ENCODE assay signal across 11 cellular contexts in the genomic region with DNA sequence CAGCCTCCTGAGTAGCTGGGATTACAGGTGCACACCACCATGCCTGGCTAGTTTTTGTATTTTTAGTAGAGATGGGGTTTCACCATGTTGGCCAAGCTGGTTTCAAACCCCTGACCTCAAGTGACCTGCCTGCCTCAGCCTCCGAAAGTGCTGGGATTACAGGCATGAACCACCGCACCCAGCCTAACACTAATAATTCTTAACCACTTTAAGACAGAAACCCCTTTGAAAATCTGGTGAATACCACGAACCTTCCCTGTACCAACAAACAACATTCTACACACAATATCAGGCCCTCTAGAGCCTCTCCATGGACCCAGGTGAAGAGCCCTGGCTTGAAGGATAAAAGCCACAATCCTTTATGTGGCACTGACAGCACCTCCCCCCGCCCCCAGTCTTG. TPM values are rescaled to one million over a fixed set of nuclear protein-coding genes. Genes with fewer than 3 reads are reported as not detected.
"Had no signal": no experiment of that assay in that cellular context is flagged by ENCODE, and none has a peak within 500 bp of the region (broad histone marks: within the 10 kb centered on the region; RNA-seq: fewer than 3 reads in every experiment).

No MANE protein-coding gene starts in this region.

RNA-seq across cellular contexts. Expression of gene FRRS1L, which starts 51.2 kb away (rescaled TPM):
- total RNA-seq: activated B cell treated with CpG ODN at 0.5 μM for 24 hours; activated CD4-positive, alpha-beta memory T cell treated with anti-CD3 and anti-CD28 coated beads for 36 hours; activated CD4-positive, alpha-beta T cell treated with anti-CD3 and anti-CD28 coated beads, Interleukin-2, amount 10 ng/mL, durations not matched to agents 24 days and 14 days; activated CD8-positive, alpha-beta memory T cell treated with anti-CD3 and anti-CD28 coated beads for 36 hours; activated CD8-positive, alpha-beta T cell treated with anti-CD3 and anti-CD28 coated beads for 36 hours; activated naive CD4-positive, alpha-beta T cell treated with anti-CD3 and anti-CD28 coated beads for 36 hours; activated naive CD4-positive, alpha-beta T cell treated with anti-CD3 and anti-CD28 coated beads, Interleukin-2, amount 50 U/mL, for 72 hours; activated naive CD8-positive, alpha-beta T cell treated with anti-CD3 and anti-CD28 coated beads for 36 hours; activated T-cell treated with anti-CD3 and anti-CD28 coated beads, Interleukin-2, amount 50 U/mL, for 72 hours; activated T-helper 1 cell treated with anti-CD3 and anti-CD28 coated beads, Interleukin-12 subunit alpha, Interleukin-12 subunit beta, Interleukin-2, Interleukin-4 antibody, amounts not matched to agents 30 ng/mL and 10 ng/mL and 1 ng/mL, durations not matched to agents 14 hours and 24 hours and 36 hours; activated T-helper 17 cell treated with anti-CD3 and anti-CD28 coated beads, Interleukin-2, amount 50 U/mL, for 72 hours had no signal
